8 cellular contexts compared by ENCODE assay signal in genomic region chr2:46615555-46616487, GRCh38. TPM values are rescaled to one million over a fixed set of nuclear protein-coding genes. Genes with fewer than 3 reads are reported as not detected.
DNase-seq lines count a peak whose midpoint lies in the region; ATAC-seq and TF ChIP-seq lines count a peak whose summit lies in the region.

No MANE protein-coding gene starts in this region.

- peaks cover 26% of the 10 kb centered on the region for H3K4me1 ChIP-seq in CD8-positive, alpha-beta T cell (ENCODE audit: insufficient read depth, low read length)

- no peaks in the 10 kb centered on the region for H3K9me3 ChIP-seq in CD8-positive, alpha-beta T cell (ENCODE audit: low read length)

- H3K4me3 Mint-ChIP-seq in CD8-positive, alpha-beta T cell: peak overlapping the region; percentile 97
- peak overlapping the region; percentile 92 for H3K4me3 Mint-ChIP-seq in T-helper 1 cell treated with Interleukin-12 subunit alpha and Interleukin-12 subunit beta and Interleukin-4 antibody, amounts not matched to agents 30 μg/mL and 1 μg/mL, for 36 hours
- peak overlapping the region; percentile 94 for H3K4me3 Mint-ChIP-seq in chondrocyte (ENCODE audit: unreplicated experiment)
- peak overlapping the region; percentile 77 for H3K4me3 Mint-ChIP-seq in stimulated activated effector memory CD8-positive, alpha-beta T cell treated with anti-CD3 and anti-CD28 coated beads, Interleukin-12 subunit alpha, Interleukin-12 subunit beta, amount 100 ng/mL, for 72 hours

- DNase-seq in CD8-positive, alpha-beta T cell: peak in 4 of 7 experiments; percentile 6 to 23 (median 7)
- no peak for DNase-seq in chondrocyte (ENCODE audit: low spot score)
- no peak for DNase-seq in left lobe of liver (ENCODE audit: low spot score)
- DNase-seq in stimulated activated effector memory CD8-positive, alpha-beta T cell treated with anti-CD3 and anti-CD28 coated beads, Interleukin-12 subunit alpha, Interleukin-12 subunit beta, amount 100 ng/mL, for 72 hours (ENCODE audit: low spot score in 2 of 2): no peak

- H3K36me3 ChIP-seq in CD8-positive, alpha-beta T cell (ENCODE audit: insufficient read depth, low read length): peaks cover 6% of the 10 kb centered on the region

- no peaks in the 10 kb centered on the region for H3K27me3 ChIP-seq in CD8-positive, alpha-beta T cell (ENCODE audit: insufficient read depth, low read length)

- H3K36me3 Mint-ChIP-seq in CD8-positive, alpha-beta T cell: peaks cover 41% of the 10 kb centered on the region
- H3K36me3 Mint-ChIP-seq in T-helper 1 cell treated with Interleukin-12 subunit alpha and Interleukin-12 subunit beta and Interleukin-4 antibody, amounts not matched to agents 30 μg/mL and 1 μg/mL, for 36 hours (ENCODE audit: low read depth): peaks cover 14% of the 10 kb centered on the region
- H3K36me3 Mint-ChIP-seq in chondrocyte (ENCODE audit: low read depth): peaks cover 11% of the 10 kb centered on the region
- H3K36me3 Mint-ChIP-seq in stimulated activated effector memory CD8-positive, alpha-beta T cell treated with anti-CD3 and anti-CD28 coated beads, Interleukin-12 subunit alpha, Interleukin-12 subunit beta, amount 100 ng/mL, for 72 hours: peaks cover 32% of the 10 kb centered on the region

- peaks cover 53% of the 10 kb centered on the region for H3K4me1 Mint-ChIP-seq in CD8-positive, alpha-beta T cell (ENCODE audit: low read depth)
- peaks cover 18% of the 10 kb centered on the region for H3K4me1 Mint-ChIP-seq in T-helper 1 cell treated with Interleukin-12 subunit alpha and Interleukin-12 subunit beta and Interleukin-4 antibody, amounts not matched to agents 30 μg/mL and 1 μg/mL, for 36 hours (ENCODE audit: low read depth)
- H3K4me1 Mint-ChIP-seq in chondrocyte (ENCODE audit: low read depth): peaks cover 26% of the 10 kb centered on the region
- peaks cover 16% of the 10 kb centered on the region for H3K4me1 Mint-ChIP-seq in stimulated activated effector memory CD8-positive, alpha-beta T cell treated with anti-CD3 and anti-CD28 coated beads, Interleukin-12 subunit alpha, Interleukin-12 subunit beta, amount 100 ng/mL, for 72 hours

- H3K27ac ChIP-seq in CD8-positive, alpha-beta T cell (ENCODE audit: low read depth, low read length): peak overlapping the region; percentile 96

- ATAC-seq in CD8-positive, alpha-beta T cell: no peak
- ATAC-seq in HG03066 (IDR thresholded peaks at IDR 0.05; ENCODE audit: low read depth, unreplicated experiment) (peak; percentile 0), left lobe of liver (peak; percentile 2), HG03457 (IDR thresholded peaks at IDR 0.05; ENCODE audit: unreplicated experiment) (no peak), HG02678 (IDR thresholded peaks at IDR 0.05; ENCODE audit: unreplicated experiment) (no peak)
- no peak for ATAC-seq in stimulated activated effector memory CD8-positive, alpha-beta T cell treated with anti-CD3 and anti-CD28 coated beads, Interleukin-12 subunit alpha, Interleukin-12 subunit beta, amount 100 ng/mL, for 72 hours

- TF ChIP-seq CTCF in CD8-positive, alpha-beta T cell (IDR thresholded peaks at IDR 0.05): no peak
- TF ChIP-seq CTCF in chondrocyte (IDR thresholded peaks at IDR 0.05): peak; percentile 61

- POLR2A ChIA-PET in CD8-positive, alpha-beta T cell (lab: Charles Lee): interaction anchor here (0.5 to 0.8 kb wide), 2 partner anchors 300 to 656 kb away, joined by 3 to 4 read pairs; partner anchors contain the start of gene MCFD2

- H3K27me3 Mint-ChIP-seq in CD8-positive, alpha-beta T cell (ENCODE audit: low read depth): no peaks in the 10 kb centered on the region
- H3K27me3 Mint-ChIP-seq in T-helper 1 cell treated with Interleukin-12 subunit alpha and Interleukin-12 subunit beta and Interleukin-4 antibody, amounts not matched to agents 30 μg/mL and 1 μg/mL, for 36 hours (ENCODE audit: low read depth): no peaks in the 10 kb centered on the region
- H3K27me3 Mint-ChIP-seq in chondrocyte (ENCODE audit: low read depth): no peaks in the 10 kb centered on the region

- H3K4me3 ChIP-seq in CD8-positive, alpha-beta T cell (ENCODE audit: low read depth, low read length): peak overlapping the region; percentile 95

- CTCF ChIA-PET in CD8-positive, alpha-beta T cell (lab: Charles Lee): interaction anchor here (1.2 to 1.4 kb wide), 2 partner anchors 15 to 135 kb away, joined by 3 read pairs; no protein-coding TSS in a partner anchor

- intact Hi-C loops in CD8-positive, alpha-beta T cell (cut with DNase I, micrococcal nuclease): no loop called here

- H3K9me3 Mint-ChIP-seq in CD8-positive, alpha-beta T cell: no peaks in the 10 kb centered on the region
- H3K9me3 Mint-ChIP-seq in T-helper 1 cell treated with Interleukin-12 subunit alpha and Interleukin-12 subunit beta and Interleukin-4 antibody, amounts not matched to agents 30 μg/mL and 1 μg/mL, for 36 hours: no peaks in the 10 kb centered on the region
- H3K9me3 Mint-ChIP-seq in chondrocyte (ENCODE audit: low read depth): no peaks in the 10 kb centered on the region
- no peaks in the 10 kb centered on the region for H3K9me3 Mint-ChIP-seq in stimulated activated effector memory CD8-positive, alpha-beta T cell treated with anti-CD3 and anti-CD28 coated beads, Interleukin-12 subunit alpha, Interleukin-12 subunit beta, amount 100 ng/mL, for 72 hours

- peak overlapping the region; percentile 98 for H3K27ac Mint-ChIP-seq in CD8-positive, alpha-beta T cell
- peak overlapping the region; percentile 91 for H3K27ac Mint-ChIP-seq in T-helper 1 cell treated with Interleukin-12 subunit alpha and Interleukin-12 subunit beta and Interleukin-4 antibody, amounts not matched to agents 30 μg/mL and 1 μg/mL, for 36 hours
- peak overlapping the region; percentile 97 for H3K27ac Mint-ChIP-seq in chondrocyte (ENCODE audit: unreplicated experiment)
- peak overlapping the region; percentile 90 for H3K27ac Mint-ChIP-seq in stimulated activated effector memory CD8-positive, alpha-beta T cell treated with anti-CD3 and anti-CD28 coated beads, Interleukin-12 subunit alpha, Interleukin-12 subunit beta, amount 100 ng/mL, for 72 hours

RNA-seq across cellular contexts. Expression of gene PIGF, which starts 1.0 kb away (rescaled TPM):
- 1 to 10 TPM; 4.7 to 5.5 TPM for total RNA-seq in CD8-positive, alpha-beta T cell
- total RNA-seq in chondrocyte (14.5 to 25.5 TPM (median 14.9 TPM) in 3 replicates), left lobe of liver (7.6 TPM)

RNA-seq across cellular contexts. Expression of gene CRIPT, which starts 1.2 kb away (rescaled TPM):
- total RNA-seq in CD8-positive, alpha-beta T cell: 10 to 100 TPM; 14.4 to 15.8 TPM
- total RNA-seq in chondrocyte (14.1 to 16.0 TPM (median 14.2 TPM) in 3 replicates), left lobe of liver (5.4 TPM)

Comparison
In these comparisons a context has a peak if more than half of its experiments do, and no peak if none do; other contexts are left out.
1. ATAC-seq: peak in HG03066 (single experiment) and left lobe of liver (single experiment); none in CD8-positive, alpha-beta T cell (single experiment), stimulated activated effector memory CD8-positive, alpha-beta T cell treated with anti-CD3 and anti-CD28 coated beads, Interleukin-12 subunit alpha, Interleukin-12 subunit beta, amount 100 ng/mL, for 72 hours (single experiment), HG03457 (single experiment) and HG02678 (single experiment).
2. DNase-seq: peak in CD8-positive, alpha-beta T cell (4 of 7); none in chondrocyte (single experiment), left lobe of liver (single experiment) and stimulated activated effector memory CD8-positive, alpha-beta T cell treated with anti-CD3 and anti-CD28 coated beads, Interleukin-12 subunit alpha, Interleukin-12 subunit beta, amount 100 ng/mL, for 72 hours (0 of 2).
3. Peak in every context shown above with its lines, with median percentiles within 50 percentile points of each other: H3K27ac Mint-ChIP-seq and H3K4me3 Mint-ChIP-seq.